In the genomic region with DNA sequence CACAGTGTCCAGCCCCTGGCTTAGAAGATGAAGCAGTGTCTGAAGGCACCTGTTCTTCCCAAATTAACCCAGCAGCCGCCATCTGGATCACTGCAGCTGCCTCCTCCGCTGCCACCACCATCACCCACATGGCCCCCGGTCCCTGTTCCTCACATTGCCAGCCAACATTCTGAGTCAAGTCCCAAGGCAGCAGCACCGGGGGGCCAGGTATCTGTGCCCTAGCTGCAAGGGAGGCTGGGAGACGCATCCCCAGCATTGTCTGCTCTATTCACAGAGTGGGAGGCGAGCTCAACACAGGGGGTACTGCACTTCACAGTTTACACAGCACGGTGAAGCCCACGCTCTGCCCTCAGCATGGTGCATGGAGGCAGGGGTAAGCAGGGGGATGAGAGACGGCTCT, we compare ENCODE assay signal across 22 cellular contexts. TPM values are rescaled to one million over a fixed set of nuclear protein-coding genes. Genes with fewer than 3 reads are reported as not detected.
A peak's percentile ranks its signal among the peaks of the same experiment; 100 is the strongest.
DNase-seq lines count a peak whose midpoint lies in the region; ATAC-seq and TF ChIP-seq lines count a peak whose summit lies in the region.
"Had no signal": no experiment of that assay in that cellular context is flagged by ENCODE, and none has a peak within 500 bp of the region (broad histone marks: within the 10 kb centered on the region; RNA-seq: fewer than 3 reads in every experiment).

No MANE protein-coding gene starts in this region.

- no peak for TF ChIP-seq POLR2A in spleen (IDR thresholded peaks at IDR 0.05)

- H3K27me3 ChIP-seq in WERI-Rb-1 (ENCODE audit: insufficient read depth, low read depth, severe bottlenecking) (no peaks in the 10 kb centered on the region), spleen (replicated peaks in 1 of 7) (peaks cover 0 to 42% (median 0%) of the 10 kb centered on the region in 7 donors)
- H3K27me3 ChIP-seq: BE2C, BLaER1 had no signal

- H3K4me3 ChIP-seq in WERI-Rb-1 (ENCODE audit: low read depth, low read length) (no peak overlapping the region), spleen (no peak overlapping the region)
- H3K4me3 ChIP-seq: BLaER1, GM12878 had no signal

- WGBS in spleen, 5 donors: 73 to 87% (median 78%) methylated on average over 9 of the region's 9 CpGs

- H3K4me1 ChIP-seq in spleen: no peaks in the 10 kb centered on the region
- H3K4me1 ChIP-seq: BE2C, BLaER1 had no signal

- H3K9me3 ChIP-seq in WERI-Rb-1 (ENCODE audit: severe bottlenecking): no peaks in the 10 kb centered on the region
- no peaks in the 10 kb centered on the region for H3K9me3 ChIP-seq in spleen
- H3K9me3 ChIP-seq: BE2C, BLaER1 had no signal

- no peak for TF ChIP-seq CTCF in WERI-Rb-1 (IDR thresholded peaks at IDR 0.05; ENCODE audit: low read depth, low read length)
- TF ChIP-seq CTCF in spleen (IDR thresholded peaks at IDR 0.05 in 8 of 11, conservative IDR thresholded peaks at IDR 0.05 in 3 of 11): no peak
- TF ChIP-seq CTCF in omental fat pad (IDR thresholded peaks at IDR 0.05): no peak

- H3K27ac ChIP-seq in WERI-Rb-1 (peak overlapping the region; percentile 79), spleen (no peak overlapping the region)
- H3K27ac ChIP-seq: BLaER1 had no signal

- DNase-seq in WERI-Rb-1 (no peak), myocyte (ENCODE audit: low read depth) (peak; percentile 59), spleen (peak; percentile 59), omental fat pad (ENCODE audit: low spot score) (no peak)
- no peak for DNase-seq in activated CD4-positive, alpha-beta T cell treated with anti-CD3 and anti-CD28 coated beads for 48 hours
- DNase-seq: 8988T; ACHN; BE2C; C1 segment of cervical spinal cord; CD4-positive, alpha-beta memory T cell; CD4-positive, CD25-positive, alpha-beta regulatory T cell; CD8-positive, alpha-beta memory T cell; COR-L47; DMS 273 treated with DMSO at 0.1 percent for 48 hours; DMS153; DMS53; DMS79; DND-41; EL; GDM1 had no signal

- H3K36me3 ChIP-seq in WERI-Rb-1: no peaks in the 10 kb centered on the region
- H3K36me3 ChIP-seq in spleen: no peaks in the 10 kb centered on the region
- H3K36me3 ChIP-seq: BE2C, BLaER1 had no signal

- no peak for ATAC-seq in omental fat pad (ENCODE audit: low FRiP score)
- ATAC-seq: GM12878 had no signal

- intact Hi-C loops in spleen (cut with DNase I; ENCODE audit: low total_unique reads): no loop called here

RNA-seq across cellular contexts. Expression of gene MAN2B2, which starts 42.3 kb away (rescaled TPM):
- total RNA-seq in myocyte (15.2 and 20.5 TPM in 2 replicates), spleen (10 to 100 TPM; 25.8 to 40.3 (median 34.0) TPM), omental fat pad (10 to 100 TPM; 21.2 to 33.3 (median 27.2) TPM)
- polyA plus RNA-seq in myocyte (2012): 37.6 TPM
- polyA plus RNA-seq in spleen: 10 to 100 TPM in 1 of 3 donors, 1 to 10 TPM in 2; 7.9 to 10.5 (median 9.0) TPM

Comparison
In these comparisons a context has a peak if more than half of its experiments do, and no peak if none do; other contexts are left out.
1. DNase-seq: peak in myocyte (single experiment) and spleen (single experiment); none in WERI-Rb-1 (single experiment), omental fat pad (single experiment) and activated CD4-positive, alpha-beta T cell treated with anti-CD3 and anti-CD28 coated beads for 48 hours (single experiment).